Comparison of ENCODE assay signal across 1 cellular context in genomic region chr4:3803475-3803847, GRCh38.
TF ChIP-seq lines count a peak whose summit lies in the region.

No MANE protein-coding gene starts in this region.

TF ChIP-seq in HepG2, 621 proteins besides CTCF, POLR2A, EP300 and RAD21 (continued from another document and continues in another):
- TF ChIP-seq, protein P1, sequence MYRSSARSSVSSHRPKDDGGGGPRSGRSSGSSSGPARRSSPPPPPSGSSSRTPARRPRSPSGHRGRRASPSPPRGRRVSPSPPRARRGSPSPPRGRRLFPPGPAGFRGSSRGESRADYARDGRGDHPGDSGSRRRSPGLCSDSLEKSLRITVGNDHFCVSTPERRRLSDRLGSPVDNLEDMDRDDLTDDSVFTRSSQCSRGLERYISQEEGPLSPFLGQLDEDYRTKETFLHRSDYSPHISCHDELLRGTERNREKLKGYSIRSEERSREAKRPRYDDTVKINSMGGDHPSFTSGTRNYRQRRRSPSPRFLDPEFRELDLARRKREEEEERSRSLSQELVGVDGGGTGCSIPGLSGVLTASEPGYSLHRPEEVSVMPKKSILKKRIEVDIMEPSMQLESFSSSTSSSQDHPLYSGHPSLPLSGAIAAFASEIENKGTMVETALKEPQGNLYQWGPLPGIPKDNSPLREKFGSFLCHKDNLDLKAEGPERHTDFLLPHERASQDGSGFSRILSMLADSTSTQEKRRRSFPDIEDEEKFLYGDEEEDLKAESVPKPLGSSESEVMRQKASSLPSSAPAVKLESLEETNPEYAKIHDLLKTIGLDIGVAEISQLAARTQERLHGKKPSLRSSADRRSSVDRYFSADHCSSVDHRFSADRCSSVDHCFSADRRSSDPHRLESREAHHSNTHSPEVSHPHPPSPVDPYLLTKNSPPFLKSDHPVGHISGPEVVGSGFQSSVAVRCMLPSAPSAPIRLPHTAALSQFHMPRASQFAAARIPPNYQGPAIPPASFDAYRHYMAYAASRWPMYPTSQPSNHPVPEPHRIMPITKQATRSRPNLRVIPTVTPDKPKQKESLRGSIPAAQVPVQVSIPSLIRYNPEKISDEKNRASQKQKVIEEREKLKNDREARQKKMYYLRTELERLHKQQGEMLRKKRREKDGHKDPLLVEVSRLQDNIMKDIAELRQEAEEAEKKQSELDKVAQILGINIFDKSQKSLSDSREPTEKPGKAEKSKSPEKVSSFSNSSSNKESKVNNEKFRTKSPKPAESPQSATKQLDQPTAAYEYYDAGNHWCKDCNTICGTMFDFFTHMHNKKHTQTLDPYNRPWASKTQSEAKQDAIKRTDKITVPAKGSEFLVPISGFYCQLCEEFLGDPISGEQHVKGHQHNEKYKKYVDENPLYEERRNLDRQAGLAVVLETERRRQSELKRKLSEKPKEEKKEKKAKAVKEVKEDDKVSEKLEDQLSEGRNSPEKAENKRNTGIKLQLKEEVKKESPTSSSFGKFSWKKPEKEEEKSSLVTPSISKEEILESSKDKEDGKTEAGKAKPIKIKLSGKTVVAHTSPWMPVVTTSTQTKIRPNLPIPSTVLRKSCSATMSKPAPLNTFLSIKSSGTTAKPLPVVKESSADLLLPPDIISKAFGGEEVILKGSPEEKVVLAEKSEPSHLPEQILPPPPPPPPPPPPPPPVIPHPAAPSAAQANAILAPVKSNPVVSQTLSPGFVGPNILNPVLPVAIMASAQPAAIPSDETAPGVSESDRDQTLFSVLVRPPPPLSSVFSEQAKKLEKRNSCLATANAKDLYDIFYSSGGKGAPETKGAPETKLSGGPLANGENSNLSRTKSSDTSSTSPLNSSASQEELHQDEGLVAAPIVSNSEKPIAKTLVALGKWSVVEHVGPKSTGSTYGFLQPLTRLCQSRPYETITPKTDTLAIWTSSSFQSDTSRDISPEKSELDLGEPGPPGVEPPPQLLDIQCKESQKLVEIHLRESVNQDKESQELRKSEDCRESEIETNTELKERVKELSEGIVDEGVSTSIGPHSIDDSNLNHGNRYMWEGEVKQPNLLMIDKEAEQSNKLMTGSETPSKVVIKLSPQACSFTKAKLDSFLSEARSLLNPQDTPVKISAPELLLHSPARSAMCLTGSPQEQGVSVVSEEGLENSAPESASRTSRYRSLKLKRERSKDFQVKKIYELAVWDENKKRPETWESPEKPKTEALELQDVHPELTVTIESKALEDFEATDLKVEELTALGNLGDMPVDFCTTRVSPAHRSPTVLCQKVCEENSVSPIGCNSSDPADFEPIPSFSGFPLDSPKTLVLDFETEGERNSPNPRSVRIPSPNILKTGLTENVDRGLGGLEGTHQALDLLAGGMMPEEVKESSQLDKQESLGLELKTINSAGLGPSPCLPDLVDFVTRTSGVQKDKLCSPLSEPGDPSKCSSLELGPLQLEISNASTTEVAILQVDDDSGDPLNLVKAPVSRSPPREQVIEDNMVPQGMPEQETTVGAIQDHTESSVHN (CRISPR knock-in tag; IDR thresholded peaks at IDR 0.05): no peak
- TF ChIP-seq ZNF790 (CRISPR knock-in tag; IDR thresholded peaks at IDR 0.05; ENCODE audit: borderline replicate concordance): no peak
- TF ChIP-seq SPEN (CRISPR knock-in tag; IDR thresholded peaks at IDR 0.05; ENCODE audit: low read depth): peak; percentile 54; the same call in 1 of the 2 replicates
- TF ChIP-seq, protein P2, sequence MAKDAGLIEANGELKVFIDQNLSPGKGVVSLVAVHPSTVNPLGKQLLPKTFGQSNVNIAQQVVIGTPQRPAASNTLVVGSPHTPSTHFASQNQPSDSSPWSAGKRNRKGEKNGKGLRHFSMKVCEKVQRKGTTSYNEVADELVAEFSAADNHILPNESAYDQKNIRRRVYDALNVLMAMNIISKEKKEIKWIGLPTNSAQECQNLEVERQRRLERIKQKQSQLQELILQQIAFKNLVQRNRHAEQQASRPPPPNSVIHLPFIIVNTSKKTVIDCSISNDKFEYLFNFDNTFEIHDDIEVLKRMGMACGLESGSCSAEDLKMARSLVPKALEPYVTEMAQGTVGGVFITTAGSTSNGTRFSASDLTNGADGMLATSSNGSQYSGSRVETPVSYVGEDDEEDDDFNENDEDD (CRISPR knock-in tag; IDR thresholded peaks at IDR 0.05; ENCODE audit: borderline replicate concordance): peak; percentile 50; the same call in 1 of the 2 replicates
- peak; percentile 12; the same call in 1 of the 2 replicates for TF ChIP-seq ARNT2 (CRISPR knock-in tag; IDR thresholded peaks at IDR 0.05; ENCODE audit: low read depth)
- peak; percentile 15; the same call in 1 of the 2 replicates for TF ChIP-seq PPARG (CRISPR knock-in tag; conservative IDR thresholded peaks at IDR 0.05)
- TF ChIP-seq MAZ (IDR thresholded peaks at IDR 0.05; ENCODE audit: borderline replicate concordance, low read depth, low read length): no peak
- TF ChIP-seq MAZ (CRISPR knock-in tag; IDR thresholded peaks at IDR 0.05; ENCODE audit: low read depth): 0 out of 2 replicates have a peak, but pooled peaks have one; percentile 24
- no peak for TF ChIP-seq ZNF747 (CRISPR knock-in tag; IDR thresholded peaks at IDR 0.05; ENCODE audit: borderline replicate concordance)
- no peak for TF ChIP-seq ZSCAN30 (CRISPR knock-in tag; IDR thresholded peaks at IDR 0.05)
- no peak for TF ChIP-seq RBAK (CRISPR knock-in tag; IDR thresholded peaks at IDR 0.05)
- no peak for TF ChIP-seq FOSL1 (CRISPR knock-in tag; IDR thresholded peaks at IDR 0.05; ENCODE audit: borderline replicate concordance)
- TF ChIP-seq UBTF (CRISPR knock-in tag; IDR thresholded peaks at IDR 0.05): peak; percentile 33
- no peak for TF ChIP-seq ZBTB46 (CRISPR knock-in tag; IDR thresholded peaks at IDR 0.05; ENCODE audit: borderline replicate concordance)
- TF ChIP-seq HNRNPL (IDR thresholded peaks at IDR 0.05; ENCODE audit: low read depth, low read length): 0 out of 2 replicates have a peak, but pooled peaks have one; percentile 40
- TF ChIP-seq MEF2D (CRISPR knock-in tag; IDR thresholded peaks at IDR 0.05): no peak
- TF ChIP-seq ZBTB42 (CRISPR knock-in tag; IDR thresholded peaks at IDR 0.05): peak; percentile 39; the same call in 1 of the 2 replicates
- TF ChIP-seq, protein P3, sequence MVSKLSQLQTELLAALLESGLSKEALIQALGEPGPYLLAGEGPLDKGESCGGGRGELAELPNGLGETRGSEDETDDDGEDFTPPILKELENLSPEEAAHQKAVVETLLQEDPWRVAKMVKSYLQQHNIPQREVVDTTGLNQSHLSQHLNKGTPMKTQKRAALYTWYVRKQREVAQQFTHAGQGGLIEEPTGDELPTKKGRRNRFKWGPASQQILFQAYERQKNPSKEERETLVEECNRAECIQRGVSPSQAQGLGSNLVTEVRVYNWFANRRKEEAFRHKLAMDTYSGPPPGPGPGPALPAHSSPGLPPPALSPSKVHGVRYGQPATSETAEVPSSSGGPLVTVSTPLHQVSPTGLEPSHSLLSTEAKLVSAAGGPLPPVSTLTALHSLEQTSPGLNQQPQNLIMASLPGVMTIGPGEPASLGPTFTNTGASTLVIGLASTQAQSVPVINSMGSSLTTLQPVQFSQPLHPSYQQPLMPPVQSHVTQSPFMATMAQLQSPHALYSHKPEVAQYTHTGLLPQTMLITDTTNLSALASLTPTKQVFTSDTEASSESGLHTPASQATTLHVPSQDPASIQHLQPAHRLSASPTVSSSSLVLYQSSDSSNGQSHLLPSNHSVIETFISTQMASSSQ (IDR thresholded peaks at IDR 0.05; ENCODE audit: low read depth): no peak
- TF ChIP-seq, protein P3 (CRISPR knock-in tag; IDR thresholded peaks at IDR 0.05; ENCODE audit: borderline replicate concordance): peak; percentile 42; the same call in 1 of the 2 replicates
- TF ChIP-seq ATF7 (IDR thresholded peaks at IDR 0.05): no peak
- TF ChIP-seq ATF7 (CRISPR knock-in tag; IDR thresholded peaks at IDR 0.05): no peak
- TF ChIP-seq ZNF331 (CRISPR knock-in tag; IDR thresholded peaks at IDR 0.05): 0 out of 2 replicates have a peak, but pooled peaks have one; percentile 9
- TF ChIP-seq FOXM1 (CRISPR knock-in tag; IDR thresholded peaks at IDR 0.05): no peak
- TF ChIP-seq THAP9 (CRISPR knock-in tag; IDR thresholded peaks at IDR 0.05; ENCODE audit: borderline replicate concordance): peak; percentile 73; the same call in 1 of the 2 replicates
- no peak for TF ChIP-seq ZNF614 (CRISPR knock-in tag; IDR thresholded peaks at IDR 0.05; ENCODE audit: borderline replicate concordance)
- no peak for TF ChIP-seq DR1 (CRISPR knock-in tag; IDR thresholded peaks at IDR 0.05)
- TF ChIP-seq ZNF282 (IDR thresholded peaks at IDR 0.05; ENCODE audit: partially characterized antibody): no peak
- TF ChIP-seq ZNF501 (CRISPR knock-in tag; IDR thresholded peaks at IDR 0.05): no peak
- TF ChIP-seq, protein P4, sequence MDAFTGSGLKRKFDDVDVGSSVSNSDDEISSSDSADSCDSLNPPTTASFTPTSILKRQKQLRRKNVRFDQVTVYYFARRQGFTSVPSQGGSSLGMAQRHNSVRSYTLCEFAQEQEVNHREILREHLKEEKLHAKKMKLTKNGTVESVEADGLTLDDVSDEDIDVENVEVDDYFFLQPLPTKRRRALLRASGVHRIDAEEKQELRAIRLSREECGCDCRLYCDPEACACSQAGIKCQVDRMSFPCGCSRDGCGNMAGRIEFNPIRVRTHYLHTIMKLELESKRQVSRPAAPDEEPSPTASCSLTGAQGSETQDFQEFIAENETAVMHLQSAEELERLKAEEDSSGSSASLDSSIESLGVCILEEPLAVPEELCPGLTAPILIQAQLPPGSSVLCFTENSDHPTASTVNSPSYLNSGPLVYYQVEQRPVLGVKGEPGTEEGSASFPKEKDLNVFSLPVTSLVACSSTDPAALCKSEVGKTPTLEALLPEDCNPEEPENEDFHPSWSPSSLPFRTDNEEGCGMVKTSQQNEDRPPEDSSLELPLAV (CRISPR knock-in tag; conservative IDR thresholded peaks at IDR 0.05; ENCODE audit: low read depth): no peak
- 0 out of 2 replicates have a peak, but pooled peaks have one; percentile 19 for TF ChIP-seq ZSCAN31 (CRISPR knock-in tag; IDR thresholded peaks at IDR 0.05; ENCODE audit: low read depth)
- no peak for TF ChIP-seq ZNF543 (CRISPR knock-in tag; IDR thresholded peaks at IDR 0.05)
- no peak for TF ChIP-seq TGIF2 (CRISPR knock-in tag; IDR thresholded peaks at IDR 0.05)
- TF ChIP-seq ZNF775 (CRISPR knock-in tag; IDR thresholded peaks at IDR 0.05; ENCODE audit: borderline replicate concordance): no peak
- TF ChIP-seq RELA (CRISPR knock-in tag; IDR thresholded peaks at IDR 0.05): no peak
